In genomic region chr9:107176701-107177100, GRCh38 we compare ENCODE assay signal across 15 cellular contexts.
DNase-seq lines count a peak whose midpoint lies in the region; ATAC-seq and TF ChIP-seq lines count a peak whose summit lies in the region.
"Had no signal": no experiment of that assay in that cellular context is flagged by ENCODE, and none has a peak within 500 bp of the region (broad histone marks: within the 10 kb centered on the region; RNA-seq: fewer than 3 reads in every experiment).

No MANE protein-coding gene starts in this region.

- H3K4me3 ChIP-seq in AG04449 (ENCODE audit: low read depth, low read length): no peak overlapping the region
- no peak overlapping the region for H3K4me3 ChIP-seq in endodermal cell (ENCODE audit: low read length)
- H3K4me3 ChIP-seq: testis had no signal

- TF ChIP-seq CTCF in AG04449 (IDR thresholded peaks at IDR 0.05; ENCODE audit: insufficient read depth, low read length, missing control alignments) (no peak), endodermal cell (conservative IDR thresholded peaks at IDR 0.05) (no peak), nephron progenitor cell (IDR thresholded peaks at IDR 0.05) (no peak)

- no peaks in the 10 kb centered on the region for H3K27me3 Mint-ChIP-seq in endodermal cell (ENCODE audit: insufficient read depth)
- H3K27me3 Mint-ChIP-seq in nephron progenitor cell (ENCODE audit: low read depth, poor library complexity): peaks cover 3% of the 10 kb centered on the region

- peak; percentile 58 for DNase-seq in AG04449 (ENCODE audit: low read depth, low spot score)
- DNase-seq in NCI-H1694 (lab: John Stamatoyannopoulos, UW): peak; percentile 68
- DNase-seq in endodermal cell: no peak
- peak; percentile 67 for DNase-seq in nephron progenitor cell
- no peak for DNase-seq in SW 1271 (lab: John Stamatoyannopoulos, UW)
- DNase-seq in NCI-H2081 (lab: John Stamatoyannopoulos, UW): no peak
- DNase-seq: activated T-cell treated with anti-CD3 and anti-CD28 coated beads, Interleukin-2, amount 50 U/mL, for 72 hours; brain microvascular endothelial cell; KBM-7; NCI-H526 treated with DMSO at 0.1 percent for 48 hours; testis had no signal

- ATAC-seq in GM21723 (IDR thresholded peaks at IDR 0.05; ENCODE audit: unreplicated experiment) (no peak), HG03280 (IDR thresholded peaks at IDR 0.05; ENCODE audit: unreplicated experiment) (no peak)
- ATAC-seq: activated CD4-positive, CD25-positive, alpha-beta regulatory T cell treated with anti-CD3 and anti-CD28 coated beads, Interleukin-2, amount 50 U/mL, for 24 hours; activated T-cell treated with anti-CD3 and anti-CD28 coated beads, Interleukin-2, amount 50 U/mL, for 72 hours; esophagus mucosa had no signal

- no peak overlapping the region for H3K9ac ChIP-seq in endodermal cell (ENCODE audit: extremely low read depth, low read length, poor library complexity, severe bottlenecking)

- peak overlapping the region; percentile 84 for H3K27ac ChIP-seq in endodermal cell (ENCODE audit: low read depth, low read length)
- H3K27ac ChIP-seq: brain microvascular endothelial cell, testis had no signal

- WGBS in endodermal cell (ENCODE audit: insufficient coverage in 1 of 2, insufficient read length in 1 of 2), 2 experiments: 83 to 90% methylated on average over 1 to 5 of the region's 5 CpGs

- H3K4me1 ChIP-seq in endodermal cell (ENCODE audit: control insufficient read depth, insufficient read depth, low read length): peaks cover 8% of the 10 kb centered on the region
- H3K4me1 ChIP-seq: testis had no signal

- H3K36me3 ChIP-seq in endodermal cell (ENCODE audit: control insufficient read depth, insufficient read depth, low read length): no peaks in the 10 kb centered on the region
- H3K36me3 ChIP-seq: brain microvascular endothelial cell had no signal

- H3K9me3 ChIP-seq in endodermal cell (ENCODE audit: control insufficient read depth, low read length): no peaks in the 10 kb centered on the region
- H3K9me3 ChIP-seq: testis had no signal

- no peaks in the 10 kb centered on the region for H3K27me3 ChIP-seq in endodermal cell (ENCODE audit: control insufficient read depth, insufficient read depth, low read length, poor library complexity, severe bottlenecking)
- H3K27me3 ChIP-seq: brain microvascular endothelial cell, testis had no signal

- CTCF ChIA-PET in AG04449 (lab: Yijun Ruan, JAX): interaction anchor here (1.3 kb wide), 1 partner anchor 164 kb away, joined by 5 read pairs; no protein-coding TSS in a partner anchor

- H3K9me3 Mint-ChIP-seq in endodermal cell (no peaks in the 10 kb centered on the region), nephron progenitor cell (no peaks in the 10 kb centered on the region)
- H3K9me3 Mint-ChIP-seq: activated T-cell treated with anti-CD3 and anti-CD28 coated beads, Interleukin-2, amount 50 U/mL, for 72 hours had no signal

- POLR2A ChIA-PET in AG04449 (lab: Yijun Ruan, JAX): no interaction called here

- H3K27ac Mint-ChIP-seq in endodermal cell: no peak overlapping the region
- H3K27ac Mint-ChIP-seq in nephron progenitor cell: peak overlapping the region; percentile 88
- H3K27ac Mint-ChIP-seq: activated T-cell treated with anti-CD3 and anti-CD28 coated beads, Interleukin-2, amount 50 U/mL, for 72 hours had no signal

- no peaks in the 10 kb centered on the region for H3K36me3 Mint-ChIP-seq in endodermal cell (ENCODE audit: low read depth)
- no peaks in the 10 kb centered on the region for H3K36me3 Mint-ChIP-seq in nephron progenitor cell (ENCODE audit: low read depth)

- H3K4me3 Mint-ChIP-seq in endodermal cell: no peak overlapping the region
- no peak overlapping the region for H3K4me3 Mint-ChIP-seq in nephron progenitor cell
- H3K4me3 Mint-ChIP-seq: activated T-cell treated with anti-CD3 and anti-CD28 coated beads, Interleukin-2, amount 50 U/mL, for 72 hours had no signal

- H3K4me1 Mint-ChIP-seq in endodermal cell (peaks cover 27% of the 10 kb centered on the region), nephron progenitor cell (peaks cover 46% of the 10 kb centered on the region)

Comparison
In these comparisons a context has a peak if more than half of its experiments do, and no peak if none do; other contexts are left out.
1. DNase-seq: peak in AG04449 (single experiment), NCI-H1694 (single experiment) and nephron progenitor cell (single experiment); none in endodermal cell (single experiment), SW 1271 (0 of 2) and NCI-H2081 (0 of 2).